ENCODE assay signal across 1 cellular context in the genomic region with DNA sequence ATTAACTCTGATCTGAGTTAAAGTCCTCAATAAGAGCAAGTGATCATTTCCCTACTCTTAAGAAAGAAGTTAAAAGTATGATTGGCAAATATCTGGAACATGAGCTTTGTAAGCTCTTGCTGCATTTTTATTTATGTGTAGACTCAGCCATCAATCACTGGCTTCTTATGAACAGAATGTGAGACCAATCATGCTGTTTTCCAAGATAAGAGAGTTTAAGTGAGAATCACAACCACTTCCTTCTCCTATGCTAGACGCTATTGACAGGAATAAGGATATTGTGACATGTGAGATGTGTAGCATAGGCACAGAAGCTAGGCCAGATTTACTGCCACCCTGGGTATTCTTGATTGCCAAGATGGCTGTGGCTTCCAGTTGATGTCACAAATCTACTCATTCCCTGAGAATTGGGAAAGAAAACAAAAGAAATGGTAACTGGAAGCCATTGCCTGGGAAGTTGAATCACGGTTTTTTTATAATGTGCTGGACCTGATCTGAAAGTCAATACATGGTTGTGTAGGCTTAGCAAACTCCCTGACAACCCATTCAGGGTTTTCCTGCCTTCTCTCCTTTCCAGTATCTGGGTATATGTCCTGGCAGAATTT.
A peak's percentile ranks its signal among the peaks of the same experiment; 100 is the strongest.
TF ChIP-seq lines count a peak whose summit lies in the region.

No MANE protein-coding gene starts in this region.

TF ChIP-seq in K562, 482 proteins besides CTCF, POLR2A, EP300 and RAD21:
- no peak for TF ChIP-seq IRF9 (tag; IDR thresholded peaks at IDR 0.05)
- TF ChIP-seq, protein P1, sequence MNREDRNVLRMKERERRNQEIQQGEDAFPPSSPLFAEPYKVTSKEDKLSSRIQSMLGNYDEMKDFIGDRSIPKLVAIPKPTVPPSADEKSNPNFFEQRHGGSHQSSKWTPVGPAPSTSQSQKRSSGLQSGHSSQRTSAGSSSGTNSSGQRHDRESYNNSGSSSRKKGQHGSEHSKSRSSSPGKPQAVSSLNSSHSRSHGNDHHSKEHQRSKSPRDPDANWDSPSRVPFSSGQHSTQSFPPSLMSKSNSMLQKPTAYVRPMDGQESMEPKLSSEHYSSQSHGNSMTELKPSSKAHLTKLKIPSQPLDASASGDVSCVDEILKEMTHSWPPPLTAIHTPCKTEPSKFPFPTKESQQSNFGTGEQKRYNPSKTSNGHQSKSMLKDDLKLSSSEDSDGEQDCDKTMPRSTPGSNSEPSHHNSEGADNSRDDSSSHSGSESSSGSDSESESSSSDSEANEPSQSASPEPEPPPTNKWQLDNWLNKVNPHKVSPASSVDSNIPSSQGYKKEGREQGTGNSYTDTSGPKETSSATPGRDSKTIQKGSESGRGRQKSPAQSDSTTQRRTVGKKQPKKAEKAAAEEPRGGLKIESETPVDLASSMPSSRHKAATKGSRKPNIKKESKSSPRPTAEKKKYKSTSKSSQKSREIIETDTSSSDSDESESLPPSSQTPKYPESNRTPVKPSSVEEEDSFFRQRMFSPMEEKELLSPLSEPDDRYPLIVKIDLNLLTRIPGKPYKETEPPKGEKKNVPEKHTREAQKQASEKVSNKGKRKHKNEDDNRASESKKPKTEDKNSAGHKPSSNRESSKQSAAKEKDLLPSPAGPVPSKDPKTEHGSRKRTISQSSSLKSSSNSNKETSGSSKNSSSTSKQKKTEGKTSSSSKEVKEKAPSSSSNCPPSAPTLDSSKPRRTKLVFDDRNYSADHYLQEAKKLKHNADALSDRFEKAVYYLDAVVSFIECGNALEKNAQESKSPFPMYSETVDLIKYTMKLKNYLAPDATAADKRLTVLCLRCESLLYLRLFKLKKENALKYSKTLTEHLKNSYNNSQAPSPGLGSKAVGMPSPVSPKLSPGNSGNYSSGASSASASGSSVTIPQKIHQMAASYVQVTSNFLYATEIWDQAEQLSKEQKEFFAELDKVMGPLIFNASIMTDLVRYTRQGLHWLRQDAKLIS (CRISPR knock-in tag; IDR thresholded peaks at IDR 0.05): no peak
- TF ChIP-seq ATF3 (IDR thresholded peaks at IDR 0.05): no peak
- TF ChIP-seq ATF3 (CRISPR knock-in tag; conservative IDR thresholded peaks at IDR 0.05): no peak
- peak; percentile 45; the same call in 1 of the 2 replicates for TF ChIP-seq ARID1B (IDR thresholded peaks at IDR 0.05)
- TF ChIP-seq ZEB2 (IDR thresholded peaks at IDR 0.05): no peak
- TF ChIP-seq ZNF318 (IDR thresholded peaks at IDR 0.05; ENCODE audit: borderline replicate concordance in 1 of 2, low read depth in 1 of 2): no peak
- peak; percentile 32; the same call in 1 of the 2 replicates for TF ChIP-seq SPI1 (IDR thresholded peaks at IDR 0.05; ENCODE audit: borderline replicate concordance, low read depth, low read length)
- no peak for TF ChIP-seq HNRNPUL1 (IDR thresholded peaks at IDR 0.05; ENCODE audit: low read length)
- peak; percentile 48; the same call in 1 of the 2 replicates for TF ChIP-seq ZNF311 (CRISPR knock-in tag; IDR thresholded peaks at IDR 0.05)
- TF ChIP-seq HMG20A (CRISPR knock-in tag; conservative IDR thresholded peaks at IDR 0.05): no peak
- peak; percentile 67 for TF ChIP-seq CBFA2T3 (IDR thresholded peaks at IDR 0.05)
- peak; percentile 26; the same call in 1 of the 2 replicates for TF ChIP-seq TCF3 (CRISPR knock-in tag; IDR thresholded peaks at IDR 0.05)
- TF ChIP-seq TEAD4 (IDR thresholded peaks at IDR 0.05; ENCODE audit: low read length): peak; percentile 61; the same call in 1 of the 2 replicates
- TF ChIP-seq TEAD4 (CRISPR knock-in tag; IDR thresholded peaks at IDR 0.05; ENCODE audit: borderline replicate concordance): no peak
- TF ChIP-seq MEIS2 (IDR thresholded peaks at IDR 0.05; ENCODE audit: partially characterized antibody): peak; percentile 86
- no peak for TF ChIP-seq MYBL2 (IDR thresholded peaks at IDR 0.05; ENCODE audit: low read depth)
- no peak for TF ChIP-seq MYBL2 (CRISPR knock-in tag; IDR thresholded peaks at IDR 0.05; ENCODE audit: borderline replicate concordance)
- TF ChIP-seq BHLHE40 (IDR thresholded peaks at IDR 0.05; ENCODE audit: low read length): peak; percentile 25; the same call in 1 of the 2 replicates
- 0 out of 4 replicates have a peak, but pooled peaks of 1 of the 2 experiments have one; percentile 54 for TF ChIP-seq HDAC1 (IDR thresholded peaks at IDR 0.05)
- peak; percentile 87 to 88 for TF ChIP-seq KDM1A (IDR thresholded peaks at IDR 0.05)
- no peak for TF ChIP-seq JUND (IDR thresholded peaks at IDR 0.05; ENCODE audit: borderline replicate concordance, low read depth, low read length)
- no peak for TF ChIP-seq JUND (tag; IDR thresholded peaks at IDR 0.05; ENCODE audit: borderline replicate concordance, low read depth, low read length)
- TF ChIP-seq PBX2 (CRISPR knock-in tag; IDR thresholded peaks at IDR 0.05; ENCODE audit: low read depth): no peak
- peak; percentile 74 for TF ChIP-seq PBX2 (tag; conservative IDR thresholded peaks at IDR 0.05; ENCODE audit: low read depth)
- peak; percentile 21; the same call in 1 of the 2 replicates for TF ChIP-seq PML (IDR thresholded peaks at IDR 0.05; ENCODE audit: low read length)
- no peak for TF ChIP-seq MTA1 (IDR thresholded peaks at IDR 0.05; ENCODE audit: borderline replicate concordance)
- no peak for TF ChIP-seq CBFB (CRISPR knock-in tag; IDR thresholded peaks at IDR 0.05)
- no peak for TF ChIP-seq NFIC (IDR thresholded peaks at IDR 0.05)
- TF ChIP-seq ZNF583 (CRISPR knock-in tag; IDR thresholded peaks at IDR 0.05): no peak
- 0 out of 2 replicates have a peak, but pooled peaks have one; percentile 11 for TF ChIP-seq TAL1 (IDR thresholded peaks at IDR 0.05)
- TF ChIP-seq, protein P2, sequence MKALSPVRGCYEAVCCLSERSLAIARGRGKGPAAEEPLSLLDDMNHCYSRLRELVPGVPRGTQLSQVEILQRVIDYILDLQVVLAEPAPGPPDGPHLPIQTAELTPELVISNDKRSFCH (CRISPR knock-in tag; IDR thresholded peaks at IDR 0.05): no peak
- TF ChIP-seq, protein P2 (tag; IDR thresholded peaks at IDR 0.05): no peak
- peak in 1 of 2 experiments; percentile 80; a peak in 2 of 4 replicates for TF ChIP-seq RCOR1 (IDR thresholded peaks at IDR 0.05; ENCODE audit: borderline replicate concordance in 1 of 2, low read depth in 2 of 2, low read length in 2 of 2)
- no peak for TF ChIP-seq RFX7 (CRISPR knock-in tag; IDR thresholded peaks at IDR 0.05)
- no peak for TF ChIP-seq RBM22 (IDR thresholded peaks at IDR 0.05; ENCODE audit: low read depth, low read length, poor library complexity, severe bottlenecking)
- TF ChIP-seq, protein P3, sequence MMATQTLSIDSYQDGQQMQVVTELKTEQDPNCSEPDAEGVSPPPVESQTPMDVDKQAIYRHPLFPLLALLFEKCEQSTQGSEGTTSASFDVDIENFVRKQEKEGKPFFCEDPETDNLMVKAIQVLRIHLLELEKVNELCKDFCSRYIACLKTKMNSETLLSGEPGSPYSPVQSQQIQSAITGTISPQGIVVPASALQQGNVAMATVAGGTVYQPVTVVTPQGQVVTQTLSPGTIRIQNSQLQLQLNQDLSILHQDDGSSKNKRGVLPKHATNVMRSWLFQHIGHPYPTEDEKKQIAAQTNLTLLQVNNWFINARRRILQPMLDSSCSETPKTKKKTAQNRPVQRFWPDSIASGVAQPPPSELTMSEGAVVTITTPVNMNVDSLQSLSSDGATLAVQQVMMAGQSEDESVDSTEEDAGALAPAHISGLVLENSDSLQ (IDR thresholded peaks at IDR 0.05): peak; percentile 69
